Comparison of ENCODE assay signal across 31 cellular contexts in genomic region chr22:50415426-50415825, GRCh38.
"Had no signal": no experiment of that assay in that cellular context is flagged by ENCODE, and none has a peak within 500 bp of the region (broad histone marks: within the 10 kb centered on the region; RNA-seq: fewer than 3 reads in every experiment).

No MANE protein-coding gene starts in this region.

- H3K9ac ChIP-seq: SK-N-SH had no signal

- H3K4me2 ChIP-seq: SK-N-SH had no signal

- H3K27ac Mint-ChIP-seq: activated CD4-positive, alpha-beta T cell treated with anti-CD3 and anti-CD28 coated beads, Interleukin-2, amount 10 ng/mL, durations not matched to agents 24 days and 14 days; activated CD8-positive, alpha-beta T cell treated with anti-CD3 and anti-CD28 coated beads for 36 hours; activated naive CD4-positive, alpha-beta T cell treated with anti-CD3 and anti-CD28 coated beads, Interleukin-2, amount 50 U/mL, for 24 hours; activated naive CD8-positive, alpha-beta T cell treated with anti-CD3 and anti-CD28 coated beads, Interleukin-2, amount 10 ng/mL, durations not matched to agents 7 days and 5 days; activated T-helper 2 cell treated with anti-CD3 and anti-CD28 coated beads, Interferon-gamma antibody, Interleukin-2, Interleukin-4, amounts not matched to agents 10 μg/mL and 5 μg/mL and 100 μg/mL, durations not matched to agents 14 hours and 24 hours and 36 hours; T-helper 1 cell treated with Interleukin-12 subunit alpha and Interleukin-12 subunit beta and Interleukin-4 antibody, amounts not matched to agents 30 μg/mL and 1 μg/mL, for 36 hours; T-helper 2 cell treated with Interferon-gamma antibody and Interleukin-4, amounts not matched to agents 5 μg/mL and 100 μg/mL, for 36 hours had no signal

- FAIRE-seq: TTC549 had no signal

- H3K4me3 ChIP-seq: MG63, SJSA1 had no signal

- H3K9me3 Mint-ChIP-seq: activated CD4-positive, alpha-beta T cell treated with anti-CD3 and anti-CD28 coated beads, Interleukin-2, amount 10 ng/mL, durations not matched to agents 24 days and 14 days; activated CD8-positive, alpha-beta T cell treated with anti-CD3 and anti-CD28 coated beads for 36 hours; activated naive CD4-positive, alpha-beta T cell treated with anti-CD3 and anti-CD28 coated beads, Interleukin-2, amount 50 U/mL, for 24 hours; activated naive CD8-positive, alpha-beta T cell treated with anti-CD3 and anti-CD28 coated beads, Interleukin-2, amount 10 ng/mL, durations not matched to agents 7 days and 5 days; activated T-cell treated with anti-CD3 and anti-CD28 coated beads, Interleukin-2, amount 50 U/mL, for 72 hours; activated T-helper 2 cell treated with anti-CD3 and anti-CD28 coated beads, Interferon-gamma antibody, Interleukin-2, Interleukin-4, amounts not matched to agents 10 μg/mL and 5 μg/mL and 100 μg/mL, durations not matched to agents 14 hours and 24 hours and 36 hours; brain; T-helper 1 cell treated with Interleukin-12 subunit alpha and Interleukin-12 subunit beta and Interleukin-4 antibody, amounts not matched to agents 30 μg/mL and 1 μg/mL, for 36 hours; T-helper 2 cell treated with Interferon-gamma antibody and Interleukin-4, amounts not matched to agents 5 μg/mL and 100 μg/mL, for 36 hours had no signal

- H3K9me2 ChIP-seq: SK-N-SH had no signal

- H3K4me1 ChIP-seq: SJSA1 had no signal

- H3K4me3 Mint-ChIP-seq: activated CD4-positive, alpha-beta T cell treated with anti-CD3 and anti-CD28 coated beads, Interleukin-2, amount 10 ng/mL, durations not matched to agents 24 days and 14 days; activated CD8-positive, alpha-beta T cell treated with anti-CD3 and anti-CD28 coated beads for 36 hours; activated naive CD4-positive, alpha-beta T cell treated with anti-CD3 and anti-CD28 coated beads, Interleukin-2, amount 50 U/mL, for 24 hours; activated naive CD8-positive, alpha-beta T cell treated with anti-CD3 and anti-CD28 coated beads, Interleukin-2, amount 10 ng/mL, durations not matched to agents 7 days and 5 days; activated T-cell treated with anti-CD3 and anti-CD28 coated beads, Interleukin-2, amount 50 U/mL, for 72 hours; brain; T-helper 1 cell treated with Interleukin-12 subunit alpha and Interleukin-12 subunit beta and Interleukin-4 antibody, amounts not matched to agents 30 μg/mL and 1 μg/mL, for 36 hours; T-helper 2 cell treated with Interferon-gamma antibody and Interleukin-4, amounts not matched to agents 5 μg/mL and 100 μg/mL, for 36 hours had no signal

- H3K27ac ChIP-seq: SJSA1 had no signal

- H3K27me3 ChIP-seq: MG63, SJSA1 had no signal

- H3K4me1 Mint-ChIP-seq: activated CD4-positive, alpha-beta T cell treated with anti-CD3 and anti-CD28 coated beads, Interleukin-2, amount 10 ng/mL, durations not matched to agents 24 days and 14 days; activated naive CD4-positive, alpha-beta T cell treated with anti-CD3 and anti-CD28 coated beads, Interleukin-2, amount 50 U/mL, for 24 hours; brain had no signal

- DNase-seq: activated CD4-positive, alpha-beta T cell treated with anti-CD3 and anti-CD28 coated beads, Interleukin-2, amount 10 ng/mL, durations not matched to agents 24 days and 14 days; activated CD4-positive, alpha-beta T cell treated with anti-CD3 and anti-CD28 coated beads, Interleukin-2, amount 50 U/mL, for 4 hours; activated CD8-positive, alpha-beta T cell treated with anti-CD3 and anti-CD28 coated beads for 36 hours; activated gamma-delta T cell; activated naive CD4-positive, alpha-beta T cell treated with Interleukin-2 at 50 U/mL for 16 hours; activated naive CD8-positive, alpha-beta T cell treated with anti-CD3 and anti-CD28 coated beads, Interleukin-2, amount 10 ng/mL, durations not matched to agents 7 days and 5 days; activated T-cell treated with anti-CD3 and anti-CD28 coated beads, Interleukin-2, amount 50 U/mL, for 1 hour; activated T-cell treated with anti-CD3 and anti-CD28 coated beads, Interleukin-2, amount 50 U/mL, for 72 hours; anterior cingulate cortex; caudate nucleus; Karpas-422; KBM-7; MG63; NCI-H1048; NCI-H1105 treated with DMSO at 0.1 percent for 48 hours; NCI-H1436; NCI-H1694; NCI-H1930; NCI-H2081 treated with DMSO at 0.1 percent for 48 hours; NCI-H345; NCI-H524 treated with DMSO at 0.1 percent for 48 hours; SHP77 treated with DMSO at 0.1 percent for 48 hours; SK-N-SH had no signal

- H3K27me3 Mint-ChIP-seq: activated CD4-positive, alpha-beta T cell treated with anti-CD3 and anti-CD28 coated beads, Interleukin-2, amount 10 ng/mL, durations not matched to agents 24 days and 14 days; activated CD8-positive, alpha-beta T cell treated with anti-CD3 and anti-CD28 coated beads for 36 hours; activated naive CD4-positive, alpha-beta T cell treated with anti-CD3 and anti-CD28 coated beads, Interleukin-2, amount 50 U/mL, for 24 hours; activated naive CD8-positive, alpha-beta T cell treated with anti-CD3 and anti-CD28 coated beads, Interleukin-2, amount 10 ng/mL, durations not matched to agents 7 days and 5 days; brain had no signal

- ATAC-seq: activated CD8-positive, alpha-beta T cell treated with anti-CD3 and anti-CD28 coated beads for 36 hours; activated T-cell treated with anti-CD3 and anti-CD28 coated beads, Interleukin-2, amount 50 U/mL, for 72 hours; Panc1 had no signal

- H3K9me3 ChIP-seq: MG63, SJSA1, SK-N-SH had no signal
